In genomic region chr2:127024769-127025356, GRCh38 we compare ENCODE assay signal across 8 cellular contexts.
DNase-seq lines count a peak whose midpoint lies in the region; ATAC-seq and TF ChIP-seq lines count a peak whose summit lies in the region.

No MANE protein-coding gene starts in this region.

- intact Hi-C loops in heart left ventricle (cut with DNase I): no loop called here

- H3K9me3 ChIP-seq in WERI-Rb-1 (ENCODE audit: severe bottlenecking): peaks cover 6% of the 10 kb centered on the region
- H3K9me3 ChIP-seq in heart left ventricle: peaks cover 0 to 8% (median 0%) of the 10 kb centered on the region in 12 donors

- 5 to 11% (median 8%) methylated on average over 20 to 29 of the region's 29 CpGs for WGBS in heart left ventricle, 4 donors

- H3K27me3 Mint-ChIP-seq in osteocyte (ENCODE audit: unreplicated experiment): peaks cover 14% of the 10 kb centered on the region

- TF ChIP-seq CTCF in WERI-Rb-1 (IDR thresholded peaks at IDR 0.05; ENCODE audit: low read depth, low read length) (peak; percentile 51), heart left ventricle (IDR thresholded peaks at IDR 0.05) (peak in 1 of 12 donors; percentile 11), osteocyte (IDR thresholded peaks at IDR 0.05) (peak; percentile 21)

- ATAC-seq in HG02798 (IDR thresholded peaks at IDR 0.05; ENCODE audit: poor library complexity, unreplicated experiment) (peak; percentile 10), heart left ventricle (peak in 3 of 4 donors; percentile 39 to 74 (median 62)), GM21619 (IDR thresholded peaks at IDR 0.05; ENCODE audit: unreplicated experiment) (no peak)

- H3K4me3 Mint-ChIP-seq in osteocyte (ENCODE audit: unreplicated experiment): peak overlapping the region; percentile 81

- DNase-seq in DMS153 (lab: John Stamatoyannopoulos, UW) (peak; percentile 29), WERI-Rb-1 (peak; percentile 88), heart left ventricle (no peak), osteocyte (ENCODE audit: extremely low spot score, unreplicated experiment) (peak; percentile 84), GDM1 (lab: John Stamatoyannopoulos, UW) (no peak)
- DNase-seq in activated effector memory CD4-positive, alpha-beta T cell treated with anti-CD3 and anti-CD28 coated beads, Interleukin-2, amount 50 U/mL, for 16 hours: no peak

- peaks cover 17% of the 10 kb centered on the region for H3K4me1 Mint-ChIP-seq in osteocyte (ENCODE audit: unreplicated experiment)

- H3K9me3 Mint-ChIP-seq in osteocyte (ENCODE audit: unreplicated experiment): no peaks in the 10 kb centered on the region

- H3K27ac Mint-ChIP-seq in osteocyte (ENCODE audit: unreplicated experiment): no peak overlapping the region

- H3K27me3 ChIP-seq in WERI-Rb-1 (ENCODE audit: insufficient read depth, low read depth, severe bottlenecking) (no peaks in the 10 kb centered on the region), heart left ventricle (peaks cover 3 to 38% (median 25%) of the 10 kb centered on the region in 9 donors)

- peak overlapping the region; percentile 84 for H3K4me3 ChIP-seq in WERI-Rb-1 (ENCODE audit: low read depth, low read length)
- peak overlapping the region; percentile 0 to 56 (median 43) for H3K4me3 ChIP-seq in heart left ventricle

- H3K36me3 ChIP-seq in WERI-Rb-1 (no peaks in the 10 kb centered on the region), heart left ventricle (no peaks in the 10 kb centered on the region)

- no peaks in the 10 kb centered on the region for H3K36me3 Mint-ChIP-seq in osteocyte (ENCODE audit: unreplicated experiment)

- no peak for TF ChIP-seq POLR2A in heart left ventricle (IDR thresholded peaks at IDR 0.05)

- peak overlapping the region; percentile 84 for H3K27ac ChIP-seq in WERI-Rb-1
- H3K27ac ChIP-seq in heart left ventricle: no peak overlapping the region

- H3K4me1 ChIP-seq in heart left ventricle: peaks cover 0 to 15% (median 11%) of the 10 kb centered on the region in 12 donors

Comparison
In these comparisons a context has a peak if more than half of its experiments do, and no peak if none do; other contexts are left out.
1. DNase-seq: peak in DMS153 (single experiment), WERI-Rb-1 (single experiment) and osteocyte (single experiment); none in heart left ventricle (0 of 5), activated effector memory CD4-positive, alpha-beta T cell treated with anti-CD3 and anti-CD28 coated beads, Interleukin-2, amount 50 U/mL, for 16 hours (single experiment) and GDM1 (single experiment).